In genomic region chr12:8949525-8950286, GRCh38 we compare ENCODE assay signal across 8 cellular contexts. TPM values are rescaled to one million over a fixed set of nuclear protein-coding genes. Genes with fewer than 3 reads are reported as not detected.
A peak's percentile ranks its signal among the peaks of the same experiment; 100 is the strongest.
DNase-seq lines count a peak whose midpoint lies in the region; ATAC-seq and TF ChIP-seq lines count a peak whose summit lies in the region.

TSS of gene M6PR (minus strand) at chr12:8949645. CDS start at chr12:8946404, 3,241 bp downstream.

- peak; percentile 91 for DNase-seq in DMS79 (lab: John Stamatoyannopoulos, UW)
- peak; percentile 98 for DNase-seq in KBM-7
- DNase-seq in PC-9: peak; percentile 92 to 97
- peak; percentile 91 for DNase-seq in activated T-cell treated with anti-CD3 and anti-CD28 coated beads, Interleukin-2, amount 50 U/mL, for 1 hour
- peak; percentile 81 for DNase-seq in epithelial cell of proximal tubule (ENCODE audit: low read depth)
- peak; percentile 94 for DNase-seq in mucosa of gallbladder (ENCODE audit: low spot score)
- peak; percentile 70 to 84 for DNase-seq in stimulated activated CD8-positive, alpha-beta memory T cell treated with anti-CD3 and anti-CD28 coated beads, Interleukin-4, amount 100 ng/mL, for 4 hours (ENCODE audit: low read depth in 2 of 2, low spot score in 1 of 2)

- H3K4me3 ChIP-seq in PC-9 (peak within 1 kb of the TSS; percentile 93), epithelial cell of proximal tubule (ENCODE audit: low read depth, low read length) (peak within 1 kb of the TSS; percentile 81)

- peaks cover 39% of the 10 kb centered on the region for H3K79me2 ChIP-seq in PC-9 (ENCODE audit: low read depth)

- BruUV-seq in PC-9 (replicated peaks; lab: Mats Ljungman, UMichigan): no TSS peak

- CTCF ChIA-PET in PC-9 (lab: Charles Lee): interaction anchor here (0.6 to 2.2 kb wide), 8 partner anchors 13 to 292 kb away, joined by 4 to 11 read pairs (median 6); partner anchors contain the start of gene PHC1

- H3K27ac ChIP-seq in PC-9: peak within 1 kb of the TSS; percentile 88

- no peak; the same call in 1 of the 2 replicates for TF ChIP-seq CTCF in PC-9 (conservative IDR thresholded peaks at IDR 0.05)
- TF ChIP-seq CTCF in epithelial cell of proximal tubule (conservative IDR thresholded peaks at IDR 0.05; ENCODE audit: low read depth, low read length): peak; percentile 56

- no peaks in the 10 kb centered on the region for H3K9me2 ChIP-seq in PC-9 (ENCODE audit: insufficient read depth)

- peaks cover 22% of the 10 kb centered on the region for H3K4me1 ChIP-seq in PC-9 (replicated peaks; ENCODE audit: insufficient read depth)

- H3K36me3 ChIP-seq in PC-9 (ENCODE audit: low read depth): peaks cover 15% of the 10 kb centered on the region

- peak within 1 kb of the TSS; percentile 89 for H3K4me2 ChIP-seq in PC-9

- no peaks in the 10 kb centered on the region for H3K9me3 ChIP-seq in PC-9 (ENCODE audit: insufficient read depth, low read depth)

- POLR2A ChIA-PET in PC-9 (lab: Charles Lee; ENCODE audit: unreplicated experiment): interaction anchor here (0.5 to 1.0 kb wide), 13 partner anchors 12 to 1748 kb away, joined by 3 to 11 read pairs (median 4); partner anchors contain the start of gene PHC1

- ATAC-seq in GM21717 (IDR thresholded peaks at IDR 0.05; ENCODE audit: unreplicated experiment): peak; percentile 86

- in situ Hi-C loops in KBM-7 (cut with MboI; ENCODE audit: low pct_unique_long_range_greater_than_20kb, low sequenced_read_pairs): no loop called here

- peak within 1 kb of the TSS; percentile 96 for H2AFZ ChIP-seq in PC-9

- no peaks in the 10 kb centered on the region for H3K27me3 ChIP-seq in PC-9 (ENCODE audit: insufficient read depth, low read depth)

- H4K20me1 ChIP-seq in PC-9 (ENCODE audit: insufficient read depth): no peaks in the 10 kb centered on the region

- intact Hi-C loops in PC-9 (cut with micrococcal nuclease; ENCODE audit: unreplicated experiment): loop anchor here (1.0 to 5.0 kb wide), 6 partner anchors 36 to 292 kb away; partner anchors contain the start of genes A2ML1 and RIMKLB

- H3F3A ChIP-seq in PC-9 (ENCODE audit: insufficient read depth, low read depth): peaks cover 6% of the 10 kb centered on the region; the same call in 1 of the 2 replicates

RNA-seq across cellular contexts. Expression of gene M6PR, which starts in this region (rescaled TPM):
- total RNA-seq in PC-9 (2021): 237 and 266 TPM in 2 replicates
- total RNA-seq in epithelial cell of proximal tubule: 114 and 118 TPM in 2 replicates
- 139 TPM for total RNA-seq in mucosa of gallbladder

Comparison
In these comparisons a context has a peak if more than half of its experiments do, and no peak if none do; other contexts are left out.
1. Peak in every context shown above with its lines: DNase-seq, ATAC-seq, H3K4me3 ChIP-seq and H3K27ac ChIP-seq.